In the genomic region with DNA sequence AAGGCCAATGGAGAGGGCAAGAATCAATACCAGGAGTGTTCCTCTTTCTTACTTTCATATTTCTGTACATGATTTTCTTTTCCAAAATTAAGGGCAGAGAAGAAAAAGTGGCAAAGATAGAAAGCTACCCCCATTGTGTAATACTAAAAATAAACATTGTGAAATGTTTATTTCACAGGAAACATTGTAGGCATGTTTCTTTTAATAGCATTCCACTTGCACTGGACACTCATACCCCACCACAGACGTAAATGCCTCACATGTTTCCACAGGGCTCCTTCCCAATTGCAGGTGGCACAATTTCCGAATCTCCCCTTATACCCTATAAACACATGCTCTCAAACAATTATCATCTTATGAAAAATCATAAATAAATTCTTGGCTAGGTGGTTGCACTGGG, we compare ENCODE assay signal across 18 cellular contexts.
"Had no signal": no experiment of that assay in that cellular context is flagged by ENCODE, and none has a peak within 500 bp of the region (broad histone marks: within the 10 kb centered on the region; RNA-seq: fewer than 3 reads in every experiment).

No MANE protein-coding gene starts in this region.

- H3K4me3 ChIP-seq: colonic mucosa, dorsolateral prefrontal cortex, esophagus muscularis mucosa, ovary, prostate gland, right atrium auricular region had no signal

- H3K36me3 ChIP-seq: colonic mucosa, esophagus muscularis mucosa, ovary, prostate gland, right atrium auricular region had no signal

- H3K27me3 ChIP-seq: colonic mucosa, esophagus muscularis mucosa, ovary, right atrium auricular region had no signal

- DNase-seq: activated effector memory CD4-positive, alpha-beta T cell treated with Interleukin-2 at 50 U/mL for 16 hours; activated naive CD4-positive, alpha-beta T cell treated with anti-CD3 and anti-CD28 coated beads for 36 hours; activated T-cell treated with anti-CD3 and anti-CD28 coated beads, Interleukin-2, amount 50 U/mL, for 72 hours; anterior cingulate cortex; colonic mucosa; dorsolateral prefrontal cortex; effector memory CD8-positive, alpha-beta T cell; foreskin melanocyte; midbrain; natural killer cell; ovary; stimulated activated CD4-positive, alpha-beta T cell treated with anti-CD3 and anti-CD28 coated beads, Interleukin-12 subunit alpha, Interleukin-12 subunit beta, amount 100 ng/mL, for 4 hours; stimulated activated CD4-positive, alpha-beta T cell treated with anti-CD3 and anti-CD28 coated beads, Interleukin-4, amount 100 ng/mL, for 4 hours; stimulated activated naive CD8-positive, alpha-beta T cell treated with anti-CD3 and anti-CD28 coated beads, Interleukin-15, Interleukin-2, amounts not matched to agents 100 U/mL and 50 U/mL, for 24 hours; T-helper 9 cell had no signal

- H3K27ac ChIP-seq: colonic mucosa, dorsolateral prefrontal cortex, ovary, prostate gland, right atrium auricular region had no signal

- H3K4me1 ChIP-seq: colonic mucosa, prostate gland, right atrium auricular region had no signal

- H3K9me3 ChIP-seq: colonic mucosa, esophagus muscularis mucosa, ovary, prostate gland, right atrium auricular region had no signal
